1 cellular context compared by ENCODE assay signal in genomic region chr16:56246051-56246817, GRCh38.
TF ChIP-seq lines count a peak whose summit lies in the region.

No MANE protein-coding gene starts in this region.

TF ChIP-seq in WTC11, 78 proteins besides CTCF, POLR2A, EP300 and RAD21 (continued from another document):
- TF ChIP-seq ZNF532 (CRISPR knock-in tag; IDR thresholded peaks at IDR 0.05; ENCODE audit: borderline replicate concordance), result no peak
- no peak for TF ChIP-seq FOXJ3 (CRISPR knock-in tag; IDR thresholded peaks at IDR 0.05; ENCODE audit: borderline replicate concordance)
- TF ChIP-seq ZNF416 (CRISPR knock-in tag; IDR thresholded peaks at IDR 0.05), result no peak
- TF ChIP-seq, protein P1, sequence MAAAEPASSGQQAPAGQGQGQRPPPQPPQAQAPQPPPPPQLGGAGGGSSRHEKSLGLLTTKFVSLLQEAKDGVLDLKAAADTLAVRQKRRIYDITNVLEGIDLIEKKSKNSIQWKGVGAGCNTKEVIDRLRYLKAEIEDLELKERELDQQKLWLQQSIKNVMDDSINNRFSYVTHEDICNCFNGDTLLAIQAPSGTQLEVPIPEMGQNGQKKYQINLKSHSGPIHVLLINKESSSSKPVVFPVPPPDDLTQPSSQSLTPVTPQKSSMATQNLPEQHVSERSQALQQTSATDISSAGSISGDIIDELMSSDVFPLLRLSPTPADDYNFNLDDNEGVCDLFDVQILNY (CRISPR knock-in tag; IDR thresholded peaks at IDR 0.05), result no peak
- no peak for TF ChIP-seq ZNF671 (CRISPR knock-in tag; IDR thresholded peaks at IDR 0.05)
- TF ChIP-seq FOXP1 (CRISPR knock-in tag; IDR thresholded peaks at IDR 0.05; ENCODE audit: borderline replicate concordance), result no peak
- no peak for TF ChIP-seq MLX (CRISPR knock-in tag; IDR thresholded peaks at IDR 0.05)
- TF ChIP-seq E2F4 (CRISPR knock-in tag; IDR thresholded peaks at IDR 0.05; ENCODE audit: borderline replicate concordance, low read depth), result no peak
